ENCODE assay signal across 8 cellular contexts in genomic region chr10:13099144-13099665, GRCh38. TPM values are rescaled to one million over a fixed set of nuclear protein-coding genes. Genes with fewer than 3 reads are reported as not detected.
DNase-seq lines count a peak whose midpoint lies in the region; ATAC-seq and TF ChIP-seq lines count a peak whose summit lies in the region.

No MANE protein-coding gene starts in this region.

- DNase-seq in Right ventricle myocardium inferior (ENCODE audit: missing footprints) (no peak), cardiac septum (ENCODE audit: low spot score) (no peak), NCI-H1105 treated with DMSO at 0.1 percent for 48 hours (lab: John Stamatoyannopoulos, UW) (peak; percentile 59), UCSD-AML1 (lab: John Stamatoyannopoulos, UW; ENCODE audit: unreplicated experiment) (peak; percentile 45), colonic mucosa (peak; percentile 70), kidney glomerular epithelial cell (lab: John Stamatoyannopoulos, UW) (peak; percentile 93)
- DNase-seq in stimulated activated CD4-positive, alpha-beta T cell treated with anti-CD3 and anti-CD28 coated beads, Interleukin-15, amount 100 ng/mL, for 24 hours = peak; percentile 57

- H3K36me3 ChIP-seq in colonic mucosa = no peaks in the 10 kb centered on the region

- H3K4me1 ChIP-seq in colonic mucosa = no peaks in the 10 kb centered on the region

- H3K27me3 ChIP-seq in colonic mucosa = no peaks in the 10 kb centered on the region

- H3K9me3 ChIP-seq in colonic mucosa = no peaks in the 10 kb centered on the region

- ATAC-seq in Right ventricle myocardium inferior (peak; percentile 35), HG02763 (IDR thresholded peaks at IDR 0.05; ENCODE audit: unreplicated experiment) (peak; percentile 39)

- peak overlapping the region; percentile 16 to 82 for H3K9ac ChIP-seq in colonic mucosa (ENCODE audit: low read depth in 2 of 2, low read length in 2 of 2)

- peak overlapping the region; percentile 93 for H3K27ac ChIP-seq in colonic mucosa

- intact Hi-C loops in Right ventricle myocardium inferior (cut with DNase I) = loop anchor here (10.0 kb wide), 1 partner anchor 384 kb away; no protein-coding TSS in a partner anchor
- intact Hi-C loops in cardiac septum (cut with DNase I) = no loop called here
- intact Hi-C loops in colonic mucosa (cut with DNase I) = no loop called here

- peak overlapping the region; percentile 76 for H3K4me3 ChIP-seq in colonic mucosa

- no peak for TF ChIP-seq CTCF in colonic mucosa (IDR thresholded peaks at IDR 0.05)

RNA-seq across cellular contexts. Expression of gene OPTN, which starts 0.8 kb away (rescaled TPM):
- total RNA-seq in Right ventricle myocardium inferior (146 TPM), cardiac septum (126 TPM), colonic mucosa (100 to 1,000 TPM in 1 of 2 donors, 10 to 100 TPM in 1; 59.8 to 122 TPM)

Comparison
In these comparisons a context has a peak if more than half of its experiments do, and no peak if none do; other contexts are left out.
1. DNase-seq: peak in NCI-H1105 treated with DMSO at 0.1 percent for 48 hours (single experiment), UCSD-AML1 (single experiment), colonic mucosa (single experiment), kidney glomerular epithelial cell (single experiment) and stimulated activated CD4-positive, alpha-beta T cell treated with anti-CD3 and anti-CD28 coated beads, Interleukin-15, amount 100 ng/mL, for 24 hours (single experiment); none in Right ventricle myocardium inferior (single experiment) and cardiac septum (single experiment).